Comparison of ENCODE assay signal across 13 cellular contexts in genomic region chr19:741506-742131, GRCh38. TPM values are rescaled to one million over a fixed set of nuclear protein-coding genes. Genes with fewer than 3 reads are reported as not detected.
A peak's percentile ranks its signal among the peaks of the same experiment; 100 is the strongest.
DNase-seq lines count a peak whose midpoint lies in the region; ATAC-seq, FAIRE-seq and TF ChIP-seq lines count a peak whose summit lies in the region.
"Had no signal": no experiment of that assay in that cellular context is flagged by ENCODE, and none has a peak within 500 bp of the region (broad histone marks: within the 10 kb centered on the region; RNA-seq: fewer than 3 reads in every experiment).

No MANE protein-coding gene starts in this region.

- peaks cover 0 to 4% (median 0%) of the 10 kb centered on the region in 4 donors for H3K9me3 ChIP-seq in sigmoid colon
- peaks cover 9 to 20% of the 10 kb centered on the region in 2 donors for H3K9me3 ChIP-seq in breast epithelium
- H3K9me3 ChIP-seq: thyroid gland had no signal

- peaks cover 6% of the 10 kb centered on the region for H3K27me3 Mint-ChIP-seq in activated B cell treated with CpG ODN at 0.5 μM for 24 hours

- no peak for FAIRE-seq in HTR-8/SVneo (lab: Jason Lieb, UNC)

- no peak overlapping the region for H3K4me3 Mint-ChIP-seq in activated B cell treated with CpG ODN at 0.5 μM for 24 hours
- H3K4me3 Mint-ChIP-seq: activated T-helper 1 cell treated with anti-CD3 and anti-CD28 coated beads, Interleukin-12 subunit alpha, Interleukin-12 subunit beta, Interleukin-2, Interleukin-4 antibody, amounts not matched to agents 30 ng/mL and 10 ng/mL and 1 ng/mL, durations not matched to agents 14 hours and 24 hours and 36 hours had no signal

- peaks cover 0 to 22% (median 3%) of the 10 kb centered on the region in 4 donors for H3K36me3 ChIP-seq in sigmoid colon
- H3K36me3 ChIP-seq in breast epithelium: no peaks in the 10 kb centered on the region
- H3K36me3 ChIP-seq: thyroid gland had no signal

- H3K27me3 ChIP-seq in sigmoid colon (no peaks in the 10 kb centered on the region), breast epithelium (no peaks in the 10 kb centered on the region)
- H3K27me3 ChIP-seq: thyroid gland had no signal

- no peak for TF ChIP-seq EP300 in sigmoid colon (IDR thresholded peaks at IDR 0.05)

- H3K27ac Mint-ChIP-seq in activated B cell treated with CpG ODN at 0.5 μM for 24 hours: no peak overlapping the region
- H3K27ac Mint-ChIP-seq: activated T-helper 1 cell treated with anti-CD3 and anti-CD28 coated beads, Interleukin-12 subunit alpha, Interleukin-12 subunit beta, Interleukin-2, Interleukin-4 antibody, amounts not matched to agents 30 ng/mL and 10 ng/mL and 1 ng/mL, durations not matched to agents 14 hours and 24 hours and 36 hours had no signal

- POLR2A ChIA-PET in activated B cell treated with CpG ODN at 0.5 μM for 24 hours (lab: Charles Lee): interaction anchor here (0.7 kb wide), 1 partner anchor 8 kb away, joined by 5 read pairs; no protein-coding TSS in a partner anchor

- no peaks in the 10 kb centered on the region for H3K4me1 ChIP-seq in sigmoid colon
- no peaks in the 10 kb centered on the region for H3K4me1 ChIP-seq in breast epithelium

- 35 to 69% methylated on average over 18 of the region's 19 CpGs for WGBS in sigmoid colon, 2 donors

- H3K27ac ChIP-seq in sigmoid colon: no peak overlapping the region
- H3K27ac ChIP-seq in breast epithelium: no peak overlapping the region
- H3K27ac ChIP-seq: thyroid gland had no signal

- H3K4me3 ChIP-seq in sigmoid colon: no peak overlapping the region
- no peak overlapping the region for H3K4me3 ChIP-seq in breast epithelium
- H3K4me3 ChIP-seq: thyroid gland had no signal

- no peaks in the 10 kb centered on the region for H3K4me1 Mint-ChIP-seq in activated B cell treated with CpG ODN at 0.5 μM for 24 hours

- H3K36me3 Mint-ChIP-seq in activated B cell treated with CpG ODN at 0.5 μM for 24 hours (ENCODE audit: low read depth): no peaks in the 10 kb centered on the region

- DNase-seq in activated effector memory CD4-positive, alpha-beta T cell treated with anti-CD3 and anti-CD28 coated beads, Interleukin-2, amount 50 U/mL, for 16 hours: peak; percentile 70
- no peak for DNase-seq in activated effector memory CD4-positive, alpha-beta T cell treated with Interleukin-2 at 50 U/mL for 16 hours
- DNase-seq in HTR-8/SVneo (ENCODE audit: insufficient read length, low spot score): peak; percentile 31
- no peak for DNase-seq in activated B cell treated with CpG ODN at 0.5 μM for 24 hours
- peak; percentile 29 for DNase-seq in sigmoid colon
- no peak for DNase-seq in NCI-H1105 (lab: John Stamatoyannopoulos, UW)
- no peak for DNase-seq in breast epithelium (ENCODE audit: low spot score in 2 of 2)
- DNase-seq: COR-L47, Right ventricle myocardium superior, thyroid gland had no signal

- TF ChIP-seq POLR2A in sigmoid colon (IDR thresholded peaks at IDR 0.05) (no peak), breast epithelium (IDR thresholded peaks at IDR 0.05) (no peak)

- no peak for TF ChIP-seq CTCF in activated B cell treated with CpG ODN at 0.5 μM for 24 hours (IDR thresholded peaks at IDR 0.05)
- no peak for TF ChIP-seq CTCF in sigmoid colon (IDR thresholded peaks at IDR 0.05)
- TF ChIP-seq CTCF in breast epithelium (IDR thresholded peaks at IDR 0.05): no peak

- ATAC-seq in activated B cell treated with CpG ODN at 0.5 μM for 24 hours (ENCODE audit: low read depth) (peak; percentile 48), HG03135 (IDR thresholded peaks at IDR 0.05; ENCODE audit: unreplicated experiment) (no peak)

- H3K9me3 Mint-ChIP-seq in activated B cell treated with CpG ODN at 0.5 μM for 24 hours: no peaks in the 10 kb centered on the region

- intact Hi-C loops in activated B cell treated with CpG ODN at 0.5 μM for 24 hours (cut with micrococcal nuclease): no loop called here
- intact Hi-C loops in sigmoid colon (cut with DNase I): no loop called here
- intact Hi-C loops in breast epithelium (cut with DNase I; ENCODE audit: low total_unique reads): no loop called here

- CTCF ChIA-PET in activated B cell treated with CpG ODN at 0.5 μM for 24 hours (lab: Charles Lee): no interaction called here

RNA-seq across cellular contexts. Expression of gene MISP, which starts 9.3 kb away (rescaled TPM):
- not detected in 2 replicates for total RNA-seq in activated B cell treated with CpG ODN at 0.5 μM for 24 hours
- under 1 TPM in 1 of 4 donors, not detected in 3; 0.36 TPM for total RNA-seq in sigmoid colon
- 100 to 1,000 TPM; 266 to 456 (median 311) TPM for polyA plus RNA-seq in sigmoid colon
- total RNA-seq in breast epithelium: 1 to 10 TPM in 2 of 3 donors, under 1 TPM in 1; 0.16 to 3.6 (median 2.5) TPM
- total RNA-seq: activated T-helper 1 cell treated with anti-CD3 and anti-CD28 coated beads, Interleukin-12 subunit alpha, Interleukin-12 subunit beta, Interleukin-2, Interleukin-4 antibody, amounts not matched to agents 30 ng/mL and 10 ng/mL and 1 ng/mL, durations not matched to agents 14 hours and 24 hours and 36 hours; Right ventricle myocardium superior had no signal

RNA-seq across cellular contexts. Expression of gene PALM, which starts 32.9 kb away (rescaled TPM):
- not detected in 2 replicates for total RNA-seq in activated B cell treated with CpG ODN at 0.5 μM for 24 hours
- total RNA-seq in sigmoid colon: 10 to 100 TPM; 30.4 to 91.4 (median 35.9) TPM
- polyA plus RNA-seq in sigmoid colon: 10 to 100 TPM in 2 of 3 donors, 1 to 10 TPM in 1; 3.0 to 21.0 (median 12.5) TPM
- 10 to 100 TPM; 16.1 to 61.0 (median 35.1) TPM for total RNA-seq in breast epithelium

RNA-seq across cellular contexts. Expression of gene PRSS57, which starts 46.4 kb away (rescaled TPM):
- not detected in 2 replicates for total RNA-seq in activated B cell treated with CpG ODN at 0.5 μM for 24 hours
- total RNA-seq in sigmoid colon: not detected
- polyA plus RNA-seq in sigmoid colon: under 1 TPM in 1 of 3 donors, not detected in 2; 0.15 TPM
- not detected for total RNA-seq in breast epithelium
- total RNA-seq: activated T-helper 1 cell treated with anti-CD3 and anti-CD28 coated beads, Interleukin-12 subunit alpha, Interleukin-12 subunit beta, Interleukin-2, Interleukin-4 antibody, amounts not matched to agents 30 ng/mL and 10 ng/mL and 1 ng/mL, durations not matched to agents 14 hours and 24 hours and 36 hours; lung microvascular endothelial cell; Right ventricle myocardium superior; thyroid gland had no signal

RNA-seq across cellular contexts. Expression of gene PTBP1, which starts 55.6 kb away (rescaled TPM):
- total RNA-seq in activated B cell treated with CpG ODN at 0.5 μM for 24 hours (404 and 417 TPM in 2 replicates), sigmoid colon (10 to 100 TPM; 53.8 to 94.5 (median 71.7) TPM), breast epithelium (100 to 1,000 TPM in 2 of 3 donors, 10 to 100 TPM in 1; 92.0 to 147 (median 131) TPM)
- polyA plus RNA-seq in sigmoid colon: 100 to 1,000 TPM in 2 of 3 donors, 10 to 100 TPM in 1; 78.7 to 154 (median 101) TPM

Comparison
In these comparisons a context has a peak if more than half of its experiments do, and no peak if none do; other contexts are left out.
1. DNase-seq: peak in activated effector memory CD4-positive, alpha-beta T cell treated with anti-CD3 and anti-CD28 coated beads, Interleukin-2, amount 50 U/mL, for 16 hours (single experiment), HTR-8/SVneo (single experiment) and sigmoid colon (single experiment); none in activated effector memory CD4-positive, alpha-beta T cell treated with Interleukin-2 at 50 U/mL for 16 hours (single experiment), activated B cell treated with CpG ODN at 0.5 μM for 24 hours (single experiment), NCI-H1105 (single experiment) and breast epithelium (0 of 2).
2. RNA of gene PALM, which starts 32.9 kb away (total RNA-seq): 30.4 to 91.4 TPM in sigmoid colon and 16.1 to 61.0 TPM in breast epithelium; not detected in activated B cell treated with CpG ODN at 0.5 μM for 24 hours; every median in the first group is over 10 times any median in the second.